ENCODE assay signal across 1 cellular context in genomic region chr13:112587767-112588489, GRCh38.
TF ChIP-seq lines count a peak whose summit lies in the region.

Gene TUBGCP3, minus strand, starts transcription at chr13:112588153. Its CDS starts 173 bp downstream, at chr13:112587980.

TF ChIP-seq in HEK293, 187 proteins besides CTCF, POLR2A, EP300 and RAD21 (continued from another document and continues in another):
- no peak for TF ChIP-seq ZNF169 (tag by site-specific recombination; IDR thresholded peaks at IDR 0.05)
- no peak for TF ChIP-seq ZNF777 (tag by site-specific recombination; IDR thresholded peaks at IDR 0.05; ENCODE audit: borderline replicate concordance)
- TF ChIP-seq ZNF555 (tag by site-specific recombination; conservative IDR thresholded peaks at IDR 0.05) = no peak
- TF ChIP-seq SALL2 (tag by site-specific recombination; IDR thresholded peaks at IDR 0.05; ENCODE audit: borderline replicate concordance) = no peak
- TF ChIP-seq KLF16 (tag by site-specific recombination; IDR thresholded peaks at IDR 0.05) = no peak
- no peak for TF ChIP-seq ZNF394 (tag by site-specific recombination; IDR thresholded peaks at IDR 0.05; ENCODE audit: borderline replicate concordance)
- 0 out of 2 replicates have a peak, but pooled peaks have one; percentile 23 for TF ChIP-seq ZNF324 (tag by site-specific recombination; IDR thresholded peaks at IDR 0.05)
- TF ChIP-seq ZNF48 (tag by site-specific recombination; IDR thresholded peaks at IDR 0.05) = no peak
- TF ChIP-seq REPIN1 (tag by site-specific recombination; IDR thresholded peaks at IDR 0.05; ENCODE audit: low read depth) = no peak
- 0 out of 2 replicates have a peak, but pooled peaks have one; percentile 22 for TF ChIP-seq HIC1 (tag by site-specific recombination; IDR thresholded peaks at IDR 0.05)
- no peak for TF ChIP-seq ZNF362 (tag by site-specific recombination; IDR thresholded peaks at IDR 0.05)
- TF ChIP-seq ZNF624 (tag by site-specific recombination; IDR thresholded peaks at IDR 0.05) = no peak; the same call in 1 of the 2 replicates
- TF ChIP-seq PRDM10 (tag by site-specific recombination; IDR thresholded peaks at IDR 0.05) = peak; percentile 6; the same call in 1 of the 2 replicates
- TF ChIP-seq ZNF654 (tag by site-specific recombination; IDR thresholded peaks at IDR 0.05; ENCODE audit: low read depth) = no peak
- no peak for TF ChIP-seq ZNF837 (tag by site-specific recombination; IDR thresholded peaks at IDR 0.05)
- no peak; the same call in none of the 2 replicates for TF ChIP-seq ZNF561 (tag by site-specific recombination; IDR thresholded peaks at IDR 0.05; ENCODE audit: borderline replicate concordance)
- no peak for TF ChIP-seq ZNF10 (tag by site-specific recombination; IDR thresholded peaks at IDR 0.05)
- TF ChIP-seq KLF10 (tag by site-specific recombination; IDR thresholded peaks at IDR 0.05) = peak; percentile 42; the same call in 1 of the 2 replicates
- peak; percentile 95 for TF ChIP-seq SCRT1 (tag by site-specific recombination; IDR thresholded peaks at IDR 0.05; ENCODE audit: borderline replicate concordance)
- TF ChIP-seq ZNF791 (tag by site-specific recombination; IDR thresholded peaks at IDR 0.05) = no peak
- TF ChIP-seq ZNF112 (tag by site-specific recombination; IDR thresholded peaks at IDR 0.05) = no peak
- peak; percentile 54; the same call in 1 of the 2 replicates for TF ChIP-seq ZBTB7A (tag by site-specific recombination; IDR thresholded peaks at IDR 0.05; ENCODE audit: low read depth)
- no peak for TF ChIP-seq ZNF423 (tag by site-specific recombination; IDR thresholded peaks at IDR 0.05)
- TF ChIP-seq ZBTB11 (tag by site-specific recombination; conservative IDR thresholded peaks at IDR 0.05; ENCODE audit: low read depth) = peak; percentile 97
- TF ChIP-seq ZNF830 (tag by site-specific recombination; IDR thresholded peaks at IDR 0.05; ENCODE audit: low read depth) = no peak
- TF ChIP-seq SP7 (tag by site-specific recombination; IDR thresholded peaks at IDR 0.05) = peak; percentile 79
- TF ChIP-seq ZNF571 (tag by site-specific recombination; IDR thresholded peaks at IDR 0.05) = no peak
- no peak for TF ChIP-seq ZNF843 (tag by site-specific recombination; IDR thresholded peaks at IDR 0.05)
- no peak for TF ChIP-seq ZNF530 (tag by site-specific recombination; IDR thresholded peaks at IDR 0.05; ENCODE audit: low read depth)
- no peak for TF ChIP-seq REST (tag by site-specific recombination; IDR thresholded peaks at IDR 0.05)
- no peak for TF ChIP-seq ZNF747 (tag by site-specific recombination; IDR thresholded peaks at IDR 0.05)
- TF ChIP-seq ZNF398 (tag by site-specific recombination; IDR thresholded peaks at IDR 0.05) = no peak
- TF ChIP-seq ZNF16 (tag by site-specific recombination; IDR thresholded peaks at IDR 0.05; ENCODE audit: low read depth) = no peak
- 0 out of 2 replicates have a peak, but pooled peaks have one; percentile 39 for TF ChIP-seq ZSCAN23 (tag by site-specific recombination; IDR thresholded peaks at IDR 0.05)
- TF ChIP-seq PRDM4 (tag by site-specific recombination; IDR thresholded peaks at IDR 0.05) = peak; percentile 45; the same call in 1 of the 2 replicates
- TF ChIP-seq ZFP41 (tag by site-specific recombination; IDR thresholded peaks at IDR 0.05; ENCODE audit: borderline replicate concordance) = no peak
- no peak for TF ChIP-seq ZNF623 (tag by site-specific recombination; IDR thresholded peaks at IDR 0.05)
- no peak for TF ChIP-seq ZNF433 (tag by site-specific recombination; IDR thresholded peaks at IDR 0.05; ENCODE audit: low read depth)
- peak; percentile 40; the same call in 1 of the 2 replicates for TF ChIP-seq PATZ1 (tag by site-specific recombination; IDR thresholded peaks at IDR 0.05)
- peak; percentile 67; the same call in 1 of the 2 replicates for TF ChIP-seq ZBTB17 (tag by site-specific recombination; IDR thresholded peaks at IDR 0.05)
